8 cellular contexts compared by ENCODE assay signal in the genomic region with DNA sequence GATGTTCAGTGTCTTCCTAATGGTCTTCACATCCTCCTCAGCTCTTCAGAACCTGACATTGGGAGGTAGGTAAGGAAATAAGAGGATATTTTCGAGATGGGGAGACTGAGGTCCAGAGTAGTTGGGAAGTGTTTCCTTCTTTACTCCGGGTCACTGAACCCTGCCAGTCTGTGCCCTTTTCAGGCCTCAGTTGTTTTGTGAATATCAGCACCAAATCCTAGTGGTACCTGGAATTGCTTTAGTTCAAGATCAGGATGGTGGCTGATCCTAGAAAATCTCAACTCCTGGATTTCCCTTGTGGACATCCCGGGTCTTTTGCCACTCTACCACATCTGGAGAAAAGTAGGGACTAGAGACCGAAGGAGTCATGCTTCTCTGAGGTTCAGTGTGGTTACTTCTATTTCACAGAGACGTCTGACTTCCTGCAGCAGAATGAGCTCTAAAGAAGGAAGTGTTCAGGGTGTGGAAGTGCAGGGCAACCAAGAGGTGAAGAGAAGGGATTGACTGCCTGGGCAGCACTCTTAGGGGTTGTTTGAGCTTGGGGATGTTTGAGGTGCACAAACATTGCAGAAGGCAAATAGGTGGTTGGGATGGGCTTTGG. TPM values are rescaled to one million over a fixed set of nuclear protein-coding genes. Genes with fewer than 3 reads are reported as not detected.
A peak's percentile ranks its signal among the peaks of the same experiment; 100 is the strongest.
DNase-seq lines count a peak whose midpoint lies in the region; ATAC-seq and TF ChIP-seq lines count a peak whose summit lies in the region.

No MANE protein-coding gene starts in this region.

- H3K27me3 ChIP-seq in SU-DHL-6 (ENCODE audit: low read length): no peaks in the 10 kb centered on the region

- H2AFZ ChIP-seq in SU-DHL-6 (ENCODE audit: low read depth, low read length, severe bottlenecking): no peak overlapping the region

- peak; percentile 45 for DNase-seq in activated gamma-delta T cell treated with Interleukin-2 at 50 U/mL for 16 hours
- no peak for DNase-seq in activated gamma-delta T cell (lab: John Stamatoyannopoulos, UW)
- peak; percentile 28 for DNase-seq in mucosa of gallbladder (ENCODE audit: low spot score)
- no peak for DNase-seq in NCI-H2196 treated with DMSO at 0.1 percent for 48 hours (lab: John Stamatoyannopoulos, UW; ENCODE audit: unreplicated experiment)
- no peak for DNase-seq in NCI-H1436 treated with DMSO at 0.1 percent for 48 hours (lab: John Stamatoyannopoulos, UW)

- H3K27ac Mint-ChIP-seq in dendritic cell treated with granulocyte-macrophage colony-stimulating factor and Interleukin-4, amounts not matched to agents 40 ng/mL and 50 ng/mL, for 4 days: peak overlapping the region; percentile 91

- peak overlapping the region; percentile 81 for H3K27ac ChIP-seq in SU-DHL-6 (ENCODE audit: low read depth, low read length)

- H3K9me2 ChIP-seq in SU-DHL-6 (replicated peaks; ENCODE audit: insufficient read depth, low read length): no peaks in the 10 kb centered on the region

- H3K9ac ChIP-seq in SU-DHL-6 (ENCODE audit: low read length): peak overlapping the region; percentile 96

- no peaks in the 10 kb centered on the region for H3K27me3 Mint-ChIP-seq in dendritic cell treated with granulocyte-macrophage colony-stimulating factor and Interleukin-4, amounts not matched to agents 40 ng/mL and 50 ng/mL, for 4 days

- H3K36me3 ChIP-seq in SU-DHL-6 (ENCODE audit: low read length): peaks cover 5% of the 10 kb centered on the region; the same call in 1 of the 2 replicates

- H3K4me2 ChIP-seq in SU-DHL-6 (ENCODE audit: low read depth, low read length, poor library complexity, severe bottlenecking): peak overlapping the region; percentile 88

- H3K36me3 Mint-ChIP-seq in dendritic cell treated with granulocyte-macrophage colony-stimulating factor and Interleukin-4, amounts not matched to agents 40 ng/mL and 50 ng/mL, for 4 days (ENCODE audit: low read depth): peaks cover 25% of the 10 kb centered on the region

- H3K4me3 Mint-ChIP-seq in dendritic cell treated with granulocyte-macrophage colony-stimulating factor and Interleukin-4, amounts not matched to agents 40 ng/mL and 50 ng/mL, for 4 days: peak overlapping the region; percentile 96

- H3K9me3 ChIP-seq in SU-DHL-6 (ENCODE audit: insufficient read depth, low read length): no peaks in the 10 kb centered on the region

- peaks cover 39% of the 10 kb centered on the region for H3F3A ChIP-seq in SU-DHL-6 (ENCODE audit: insufficient read depth)

- intact Hi-C loops in dendritic cell treated with granulocyte-macrophage colony-stimulating factor and Interleukin-4, amounts not matched to agents 40 ng/mL and 50 ng/mL, for 4 days (cut with micrococcal nuclease): loop anchor here (5.0 kb wide), 1 partner anchor 80 kb away; a partner anchor contains a TSS

- H3K79me2 ChIP-seq in SU-DHL-6 (ENCODE audit: insufficient read depth, low read length): peaks cover 60% of the 10 kb centered on the region

- no peaks in the 10 kb centered on the region for H3K9me3 Mint-ChIP-seq in dendritic cell treated with granulocyte-macrophage colony-stimulating factor and Interleukin-4, amounts not matched to agents 40 ng/mL and 50 ng/mL, for 4 days

- H3K4me1 Mint-ChIP-seq in dendritic cell treated with granulocyte-macrophage colony-stimulating factor and Interleukin-4, amounts not matched to agents 40 ng/mL and 50 ng/mL, for 4 days (ENCODE audit: low read depth): peaks cover 48% of the 10 kb centered on the region

- TF ChIP-seq CTCF in SU-DHL-6 (IDR thresholded peaks at IDR 0.05; ENCODE audit: insufficient read depth, low read length, poor library complexity, severe bottlenecking): no peak

- peaks cover 6% of the 10 kb centered on the region; the same call in 1 of the 2 replicates for H4K20me1 ChIP-seq in SU-DHL-6 (ENCODE audit: low read depth, low read length)

- peak overlapping the region; percentile 95 for H3K4me3 ChIP-seq in SU-DHL-6 (ENCODE audit: insufficient read depth, low read length, poor library complexity, severe bottlenecking)

- no peak for ATAC-seq in GM19463 (IDR thresholded peaks at IDR 0.05; ENCODE audit: unreplicated experiment)

RNA-seq across cellular contexts. Expression of a gene that starts 1.0 kb away (rescaled TPM):
- 29.3 TPM for total RNA-seq in mucosa of gallbladder

RNA-seq across cellular contexts. Expression of a gene that starts 7.1 kb away (rescaled TPM):
- total RNA-seq in mucosa of gallbladder: 21.4 TPM

RNA-seq across cellular contexts. Expression of a gene that starts 57.4 kb away (rescaled TPM):
- 64.4 TPM for total RNA-seq in mucosa of gallbladder

Comparison
In these comparisons a context has a peak if more than half of its experiments do, and no peak if none do; other contexts are left out.
1. DNase-seq: peak in activated gamma-delta T cell treated with Interleukin-2 at 50 U/mL for 16 hours (single experiment) and mucosa of gallbladder (single experiment); none in activated gamma-delta T cell (single experiment), NCI-H2196 treated with DMSO at 0.1 percent for 48 hours (single experiment) and NCI-H1436 treated with DMSO at 0.1 percent for 48 hours (single experiment).